ENCODE assay signal across 10 cellular contexts in genomic region chr3:46380471-46381215, GRCh38. TPM values are rescaled to one million over a fixed set of nuclear protein-coding genes. Genes with fewer than 3 reads are reported as not detected.
A peak's percentile ranks its signal among the peaks of the same experiment; 100 is the strongest.
DNase-seq lines count a peak whose midpoint lies in the region; ATAC-seq and TF ChIP-seq lines count a peak whose summit lies in the region.
"Had no signal": no experiment of that assay in that cellular context is flagged by ENCODE, and none has a peak within 500 bp of the region (broad histone marks: within the 10 kb centered on the region; RNA-seq: fewer than 3 reads in every experiment).

No MANE protein-coding gene starts in this region.

- CTCF ChIA-PET in activated CD4-positive, alpha-beta T cell treated with anti-CD3 and anti-CD28 coated beads, Interleukin-2, amount 10 ng/mL, durations not matched to agents 7 days and 5 days (lab: Charles Lee): no interaction called here

- POLR2A ChIA-PET in activated CD4-positive, alpha-beta T cell treated with anti-CD3 and anti-CD28 coated beads, Interleukin-2, amount 10 ng/mL, durations not matched to agents 7 days and 5 days (lab: Charles Lee): no interaction called here

- DNase-seq in activated CD4-positive, alpha-beta T cell treated with anti-CD3 and anti-CD28 coated beads, Interleukin-2, amount 10 ng/mL, durations not matched to agents 7 days and 5 days: no peak
- no peak for DNase-seq in activated CD4-positive, alpha-beta T cell treated with anti-CD3 and anti-CD28 coated beads, Interleukin-2, amount 50 U/mL, for 4 hours
- peak; percentile 75 for DNase-seq in RPMI8226
- peak; percentile 12 for DNase-seq in fibroblast of villous mesenchyme (ENCODE audit: low read depth)
- DNase-seq in stimulated activated naive B cell treated with anti-CD40 and anti-IgM and Interleukin-4, amounts not matched to agents 10 μg/mL and 1 μg/mL and 100 μg/mL, for 72 hours: no peak
- DNase-seq in NCI-H146 treated with DMSO at 0.1 percent for 48 hours (lab: John Stamatoyannopoulos, UW; ENCODE audit: unreplicated experiment): no peak
- DNase-seq: left cardiac atrium, NCI-H226 had no signal

- H3K4me1 Mint-ChIP-seq in activated CD4-positive, alpha-beta T cell treated with anti-CD3 and anti-CD28 coated beads, Interleukin-2, amount 10 ng/mL, durations not matched to agents 7 days and 5 days: peaks cover 52% of the 10 kb centered on the region
- peaks cover 31 to 45% of the 10 kb centered on the region in 2 donors for H3K4me1 Mint-ChIP-seq in stimulated activated naive B cell treated with anti-CD40 and anti-IgM and Interleukin-4, amounts not matched to agents 10 μg/mL and 1 μg/mL and 100 μg/mL, for 72 hours

- peak overlapping the region; percentile 90 for H3K27ac Mint-ChIP-seq in activated CD4-positive, alpha-beta T cell treated with anti-CD3 and anti-CD28 coated beads, Interleukin-2, amount 10 ng/mL, durations not matched to agents 7 days and 5 days
- peak overlapping the region; percentile 31 for H3K27ac Mint-ChIP-seq in stimulated activated naive B cell treated with anti-CD40 and anti-IgM and Interleukin-4, amounts not matched to agents 10 μg/mL and 1 μg/mL and 100 μg/mL, for 72 hours

- H3K4me3 Mint-ChIP-seq in activated CD4-positive, alpha-beta T cell treated with anti-CD3 and anti-CD28 coated beads, Interleukin-2, amount 10 ng/mL, durations not matched to agents 7 days and 5 days: no peak overlapping the region
- no peak overlapping the region for H3K4me3 Mint-ChIP-seq in stimulated activated naive B cell treated with anti-CD40 and anti-IgM and Interleukin-4, amounts not matched to agents 10 μg/mL and 1 μg/mL and 100 μg/mL, for 72 hours

- peaks cover 3% of the 10 kb centered on the region for H3K9me3 Mint-ChIP-seq in activated CD4-positive, alpha-beta T cell treated with anti-CD3 and anti-CD28 coated beads, Interleukin-2, amount 10 ng/mL, durations not matched to agents 7 days and 5 days
- no peaks in the 10 kb centered on the region for H3K9me3 Mint-ChIP-seq in stimulated activated naive B cell treated with anti-CD40 and anti-IgM and Interleukin-4, amounts not matched to agents 10 μg/mL and 1 μg/mL and 100 μg/mL, for 72 hours

- no peak for TF ChIP-seq CTCF in fibroblast of villous mesenchyme (IDR thresholded peaks at IDR 0.05; ENCODE audit: insufficient read depth, low read depth, low read length)

- H3K4me3 ChIP-seq in fibroblast of villous mesenchyme (ENCODE audit: low read depth, low read length): no peak overlapping the region

- peaks cover 2% of the 10 kb centered on the region for H3K36me3 Mint-ChIP-seq in activated CD4-positive, alpha-beta T cell treated with anti-CD3 and anti-CD28 coated beads, Interleukin-2, amount 10 ng/mL, durations not matched to agents 7 days and 5 days (ENCODE audit: low read depth)
- no peaks in the 10 kb centered on the region for H3K36me3 Mint-ChIP-seq in stimulated activated naive B cell treated with anti-CD40 and anti-IgM and Interleukin-4, amounts not matched to agents 10 μg/mL and 1 μg/mL and 100 μg/mL, for 72 hours

- H3K27me3 Mint-ChIP-seq in activated CD4-positive, alpha-beta T cell treated with anti-CD3 and anti-CD28 coated beads, Interleukin-2, amount 10 ng/mL, durations not matched to agents 7 days and 5 days: peaks cover 9% of the 10 kb centered on the region
- H3K27me3 Mint-ChIP-seq in stimulated activated naive B cell treated with anti-CD40 and anti-IgM and Interleukin-4, amounts not matched to agents 10 μg/mL and 1 μg/mL and 100 μg/mL, for 72 hours: peaks cover 0 to 5% of the 10 kb centered on the region in 2 donors

- no peak for ATAC-seq in stimulated activated naive B cell treated with anti-CD40 and anti-IgM and Interleukin-4, amounts not matched to agents 10 μg/mL and 1 μg/mL and 100 μg/mL, for 72 hours (replicated peaks)
- ATAC-seq in GM19023 (IDR thresholded peaks at IDR 0.05; ENCODE audit: unreplicated experiment) (no peak), HG03135 (IDR thresholded peaks at IDR 0.05; ENCODE audit: unreplicated experiment) (no peak)

RNA-seq across cellular contexts. Expression of gene CCR5, which starts 9.9 kb away (rescaled TPM):
- 10 to 100 TPM; 21.6 to 25.2 TPM for total RNA-seq in activated CD4-positive, alpha-beta T cell treated with anti-CD3 and anti-CD28 coated beads, Interleukin-2, amount 10 ng/mL, durations not matched to agents 7 days and 5 days
- total RNA-seq in fibroblast of villous mesenchyme: under 0.01 TPM in 1 of 2 replicates, not detected in the other

RNA-seq across cellular contexts. Expression of gene CCRL2, which starts 26.4 kb away (rescaled TPM):
- total RNA-seq in activated CD4-positive, alpha-beta T cell treated with anti-CD3 and anti-CD28 coated beads, Interleukin-2, amount 10 ng/mL, durations not matched to agents 7 days and 5 days: 1 to 10 TPM; 5.3 to 5.8 TPM
- 0.64 and 2.2 TPM in 2 replicates for total RNA-seq in fibroblast of villous mesenchyme

RNA-seq across cellular contexts. Expression of gene CCR2, which starts 26.7 kb away (rescaled TPM):
- total RNA-seq in activated CD4-positive, alpha-beta T cell treated with anti-CD3 and anti-CD28 coated beads, Interleukin-2, amount 10 ng/mL, durations not matched to agents 7 days and 5 days: 10 to 100 TPM; 28.6 to 29.1 TPM
- total RNA-seq in fibroblast of villous mesenchyme: not detected in 2 replicates

Comparison
In these comparisons a context has a peak if more than half of its experiments do, and no peak if none do; other contexts are left out.
1. DNase-seq: peak in RPMI8226 (single experiment) and fibroblast of villous mesenchyme (single experiment); none in activated CD4-positive, alpha-beta T cell treated with anti-CD3 and anti-CD28 coated beads, Interleukin-2, amount 10 ng/mL, durations not matched to agents 7 days and 5 days (single experiment), activated CD4-positive, alpha-beta T cell treated with anti-CD3 and anti-CD28 coated beads, Interleukin-2, amount 50 U/mL, for 4 hours (0 of 2), stimulated activated naive B cell treated with anti-CD40 and anti-IgM and Interleukin-4, amounts not matched to agents 10 μg/mL and 1 μg/mL and 100 μg/mL, for 72 hours (single experiment) and NCI-H146 treated with DMSO at 0.1 percent for 48 hours (single experiment).
2. RNA of gene CCR5, which starts 9.9 kb away (total RNA-seq): 21.6 to 25.2 TPM in activated CD4-positive, alpha-beta T cell treated with anti-CD3 and anti-CD28 coated beads, Interleukin-2, amount 10 ng/mL, durations not matched to agents 7 days and 5 days; under 0.01 TPM in fibroblast of villous mesenchyme; every median in the first group is over 10 times any median in the second.